8 cellular contexts compared by ENCODE assay signal in genomic region chr6:116682334-116682712, GRCh38. TPM values are rescaled to one million over a fixed set of nuclear protein-coding genes. Genes with fewer than 3 reads are reported as not detected.
DNase-seq lines count a peak whose midpoint lies in the region; ATAC-seq and TF ChIP-seq lines count a peak whose summit lies in the region.

No MANE protein-coding gene starts in this region.

- H3K9me3 ChIP-seq in T-helper 17 cell (ENCODE audit: control insufficient read depth, low read length, poor library complexity, severe bottlenecking) (no peaks in the 10 kb centered on the region), colonic mucosa (no peaks in the 10 kb centered on the region)
- H3K9me3 ChIP-seq in naive thymus-derived CD4-positive, alpha-beta T cell (ENCODE audit: control insufficient read depth in 2 of 3, low read length in 3 of 3), result no peaks in the 10 kb centered on the region

- no peak for TF ChIP-seq CTCF in colonic mucosa (IDR thresholded peaks at IDR 0.05)

- no peaks in the 10 kb centered on the region for H3K4me1 ChIP-seq in colonic mucosa
- peaks cover 7 to 13% of the 10 kb centered on the region in 2 donors for H3K4me1 ChIP-seq in naive thymus-derived CD4-positive, alpha-beta T cell (ENCODE audit: control insufficient read depth in 2 of 2, insufficient read depth in 2 of 2, low read length in 2 of 2)

- no peaks in the 10 kb centered on the region for H3K36me3 ChIP-seq in colonic mucosa
- peaks cover 0 to 7% (median 0%) of the 10 kb centered on the region in 3 experiments for H3K36me3 ChIP-seq in naive thymus-derived CD4-positive, alpha-beta T cell (ENCODE audit: control insufficient read depth in 2 of 3, insufficient read depth in 3 of 3, low read length in 3 of 3)

- CTCF ChIA-PET in naive thymus-derived CD4-positive, alpha-beta T cell (lab: Charles Lee), result interaction anchor here (0.5 kb wide), 1 partner anchor 812 kb away, joined by 4 read pairs; no protein-coding TSS in a partner anchor

- H3K4me1 Mint-ChIP-seq in T-helper 17 cell, result peaks cover 39% of the 10 kb centered on the region
- H3K4me1 Mint-ChIP-seq in naive thymus-derived CD4-positive, alpha-beta T cell, result peaks cover 26 to 82% (median 57%) of the 10 kb centered on the region in 7 donors

- peaks cover 6% of the 10 kb centered on the region for H3K36me3 Mint-ChIP-seq in T-helper 17 cell (ENCODE audit: low read depth)
- peaks cover 15 to 30% (median 27%) of the 10 kb centered on the region in 5 donors for H3K36me3 Mint-ChIP-seq in naive thymus-derived CD4-positive, alpha-beta T cell

- H3K9ac ChIP-seq in colonic mucosa (ENCODE audit: low read depth in 2 of 2, low read length in 2 of 2), result no peak overlapping the region

- DNase-seq in COLO668 (lab: John Stamatoyannopoulos, UW; ENCODE audit: unreplicated experiment), result peak; percentile 2
- DNase-seq in HT1080 (ENCODE audit: low read depth), result peak; percentile 8
- peak in 1 of 3 donors; percentile 12 for DNase-seq in T-helper 17 cell
- no peak for DNase-seq in colonic mucosa
- DNase-seq in naive thymus-derived CD4-positive, alpha-beta T cell, result peak in 7 of 9 donors; percentile 6 to 40 (median 26)
- no peak for DNase-seq in SHP77 treated with DMSO at 0.1 percent for 48 hours (lab: John Stamatoyannopoulos, UW)
- no peak for DNase-seq in mesenteric fat pad (ENCODE audit: low spot score)

- no peaks in the 10 kb centered on the region for H3K27me3 Mint-ChIP-seq in T-helper 17 cell
- no peaks in the 10 kb centered on the region for H3K27me3 Mint-ChIP-seq in naive thymus-derived CD4-positive, alpha-beta T cell

- H3K4me3 Mint-ChIP-seq in T-helper 17 cell, result peak overlapping the region; percentile 98
- peak overlapping the region; percentile 94 to 99 (median 98) for H3K4me3 Mint-ChIP-seq in naive thymus-derived CD4-positive, alpha-beta T cell

- H3K27ac ChIP-seq in colonic mucosa, result peak overlapping the region; percentile 84
- peak overlapping the region; percentile 85 for H3K27ac ChIP-seq in naive thymus-derived CD4-positive, alpha-beta T cell (ENCODE audit: low read depth, low read length)

- H3K27ac Mint-ChIP-seq in T-helper 17 cell, result peak overlapping the region; percentile 97
- H3K27ac Mint-ChIP-seq in naive thymus-derived CD4-positive, alpha-beta T cell, result peak overlapping the region; percentile 83 to 99 (median 96)

- intact Hi-C loops in colonic mucosa (cut with DNase I), result no loop called here
- intact Hi-C loops in naive thymus-derived CD4-positive, alpha-beta T cell (cut with micrococcal nuclease), result loop anchor here (5.0 kb wide), 3 partner anchors 220 to 995 kb away; partner anchors contain the start of genes CALHM6 (in 1 of the 2), GOPC (in 1 of the 2) and NUS1 (in 1 of the 2)

- POLR2A ChIA-PET in naive thymus-derived CD4-positive, alpha-beta T cell (lab: Charles Lee), result interaction anchor here (0.6 to 2.6 kb wide), 6 partner anchors 9 to 403 kb away, joined by 3 to 44 read pairs (median 10); partner anchors contain the start of genes RWDD1, TSPYL1 and ZUP1

- ATAC-seq in GM18907 (IDR thresholded peaks at IDR 0.05; ENCODE audit: unreplicated experiment) (peak; percentile 44), T-helper 17 cell (no peak)
- peak; percentile 17 for ATAC-seq in naive thymus-derived CD4-positive, alpha-beta T cell

- peak overlapping the region; percentile 76 for H3K4me3 ChIP-seq in colonic mucosa
- H3K4me3 ChIP-seq in naive thymus-derived CD4-positive, alpha-beta T cell (ENCODE audit: low read length), result peak overlapping the region; percentile 46

- H3K27me3 ChIP-seq in colonic mucosa, result no peaks in the 10 kb centered on the region
- H3K27me3 ChIP-seq in naive thymus-derived CD4-positive, alpha-beta T cell (ENCODE audit: control insufficient read depth in 2 of 2, insufficient read depth in 2 of 2, low read length in 2 of 2), result no peaks in the 10 kb centered on the region

- H3K9me3 Mint-ChIP-seq in naive thymus-derived CD4-positive, alpha-beta T cell, result peaks cover 0 to 2% (median 0%) of the 10 kb centered on the region in 11 donors

RNA-seq across cellular contexts. Expression of gene KPNA5, which starts 1.3 kb away (rescaled TPM):
- 5.1 and 7.0 TPM in 2 replicates for total RNA-seq in HT1080 (2014; rRNA removed; shearing (Covaris generic))
- 3.7 and 4.7 TPM in 2 replicates for polyA plus RNA-seq in HT1080 (2015; cell fraction: cytosol; rRNA removed)
- polyA plus RNA-seq in HT1080 (2015; cell fraction: nucleus; rRNA removed), result 6.8 and 10.5 TPM in 2 replicates
- total RNA-seq in T-helper 17 cell (10 to 100 TPM; 32.7 to 36.3 TPM), colonic mucosa (1 to 10 TPM; 2.5 to 6.1 TPM), mesenteric fat pad (13.5 TPM)
- total RNA-seq in naive thymus-derived CD4-positive, alpha-beta T cell, result 10 to 100 TPM; 11.0 to 78.2 (median 53.2) TPM
- 10 to 100 TPM; 13.9 to 19.6 TPM for polyA plus RNA-seq in naive thymus-derived CD4-positive, alpha-beta T cell

RNA-seq across cellular contexts. Expression of gene ZUP1, which starts 13.8 kb away (rescaled TPM):
- total RNA-seq in HT1080 (2014; rRNA removed; shearing (Covaris generic)), result 13.4 and 13.7 TPM in 2 replicates
- 11.7 and 13.8 TPM in 2 replicates for polyA plus RNA-seq in HT1080 (2015; cell fraction: cytosol; rRNA removed)
- 48.7 and 54.7 TPM in 2 replicates for polyA plus RNA-seq in HT1080 (2015; cell fraction: nucleus; rRNA removed)
- total RNA-seq in T-helper 17 cell, result 10 to 100 TPM; 12.9 to 18.0 TPM
- 10 to 100 TPM; 12.0 to 12.4 TPM for total RNA-seq in colonic mucosa
- total RNA-seq in naive thymus-derived CD4-positive, alpha-beta T cell, result 10 to 100 TPM; 12.3 to 14.6 (median 13.7) TPM
- 1 to 10 TPM; 3.7 to 6.6 TPM for polyA plus RNA-seq in naive thymus-derived CD4-positive, alpha-beta T cell
- 9.2 TPM for total RNA-seq in mesenteric fat pad

Comparison
In these comparisons a context has a peak if more than half of its experiments do, and no peak if none do; other contexts are left out.
1. DNase-seq: peak in COLO668 (single experiment), HT1080 (single experiment) and naive thymus-derived CD4-positive, alpha-beta T cell (7 of 9); none in colonic mucosa (single experiment), SHP77 treated with DMSO at 0.1 percent for 48 hours (single experiment) and mesenteric fat pad (single experiment).